8 cellular contexts compared by ENCODE assay signal in the genomic region with DNA sequence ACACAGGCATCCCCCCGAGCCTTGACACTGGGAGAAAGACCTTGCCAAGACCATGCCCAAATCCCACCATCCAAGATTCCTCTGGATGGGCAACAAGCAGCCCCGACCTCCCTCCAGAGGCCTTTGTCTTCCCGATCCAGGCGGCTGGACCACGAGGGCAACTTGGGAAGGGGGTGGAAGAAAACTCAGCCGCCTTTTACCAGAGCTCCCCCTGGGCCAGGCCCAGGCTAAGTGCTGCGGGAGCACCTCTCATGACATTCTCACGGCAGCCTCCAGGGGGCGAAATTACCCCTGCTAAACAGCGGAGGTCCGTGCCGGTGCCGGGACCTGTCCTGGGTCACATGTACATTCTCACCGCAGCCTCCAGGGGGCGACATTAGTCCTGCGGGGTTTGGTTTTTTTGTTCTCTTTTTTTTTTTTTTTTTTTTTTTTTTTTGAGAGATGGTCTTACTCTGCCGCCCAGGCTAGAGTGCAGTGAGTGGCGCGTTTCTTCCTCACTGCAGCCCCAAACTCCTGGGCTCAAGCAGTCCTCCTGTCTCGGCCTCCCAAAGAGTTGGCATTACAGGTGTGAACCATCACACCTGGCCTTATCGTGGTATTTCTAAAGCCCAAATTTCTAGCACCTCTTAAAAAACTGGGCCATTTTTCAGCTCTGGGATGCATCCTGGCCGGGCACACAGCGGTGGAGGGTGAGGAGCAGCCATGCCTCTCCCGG. TPM values are rescaled to one million over a fixed set of nuclear protein-coding genes. Genes with fewer than 3 reads are reported as not detected.
DNase-seq lines count a peak whose midpoint lies in the region; ATAC-seq and TF ChIP-seq lines count a peak whose summit lies in the region.

No MANE protein-coding gene starts in this region.

- no TSS peak for BruUV-seq in mammary epithelial cell (replicated peaks; lab: Mats Ljungman, UMichigan)

- peaks cover 14% of the 10 kb centered on the region for H3K4me1 ChIP-seq in mammary epithelial cell (ENCODE audit: insufficient read depth, low read length)

- H3K27me3 ChIP-seq in mammary epithelial cell (ENCODE audit: insufficient read depth, low read length) = no peaks in the 10 kb centered on the region

- TF ChIP-seq CTCF in AG04449 (IDR thresholded peaks at IDR 0.05; ENCODE audit: insufficient read depth, low read length, missing control alignments) (peak; percentile 88), WI38 (IDR thresholded peaks at IDR 0.05; ENCODE audit: low read depth, low read length) (peak; percentile 98), mammary epithelial cell (conservative IDR thresholded peaks at IDR 0.05 in 1 of 2, IDR thresholded peaks at IDR 0.05 in 1 of 2; ENCODE audit: extremely low read depth in 1 of 2, insufficient read depth in 1 of 2, low read depth in 1 of 2, low read length in 2 of 2) (peak; percentile 96 to 98)

- CTCF ChIA-PET in AG04449 (lab: Yijun Ruan, JAX) (interaction anchor here (0.5 to 10.8 kb wide), 41 partner anchors 13 to 262 kb away, joined by 3 to 231 read pairs (median 4); a partner anchor contains a TSS), mammary epithelial cell (lab: Charles Lee; ENCODE audit: low non-redundant PET) (interaction anchor here (0.5 to 1.5 kb wide), 11 partner anchors 18 to 287 kb away, joined by 3 to 26 read pairs (median 3); a partner anchor contains a TSS)

- H3K4me2 ChIP-seq in mammary epithelial cell (ENCODE audit: insufficient read depth, low read depth, low read length) = no peak overlapping the region

- dilution Hi-C loops in mammary epithelial cell (cut with HindIII; ENCODE audit: low sequenced_read_pairs) = no loop called here

- DNase-seq in AG04449 (ENCODE audit: low read depth, low spot score) (peak; percentile 38), NCI-H2227 (lab: John Stamatoyannopoulos, UW; ENCODE audit: unreplicated experiment) (peak; percentile 89), mammary epithelial cell (peak; percentile 75), inferior parietal cortex (ENCODE audit: extremely low spot score) (peak; percentile 83)
- DNase-seq in stimulated activated CD4-positive, alpha-beta T cell treated with anti-CD3 and anti-CD28 coated beads, Interleukin-1b, Interleukin-23, amount 100 ng/mL, for 1 hour (ENCODE audit: low read depth in 2 of 2) = peak; percentile 91 to 97

- intact Hi-C loops in mammary epithelial cell (cut with micrococcal nuclease) = loop anchor here (1.0 to 2.0 kb wide), 3 partner anchors 18 to 199 kb away; no protein-coding TSS in a partner anchor

- no peak overlapping the region for H3K4me3 ChIP-seq in AG04449 (ENCODE audit: low read depth, low read length)
- H3K4me3 ChIP-seq in WI38 (ENCODE audit: low read depth, low read length) = no peak overlapping the region
- no peak overlapping the region for H3K4me3 ChIP-seq in mammary epithelial cell (replicated peaks in 1 of 3; ENCODE audit: insufficient read depth in 1 of 3, low read depth in 2 of 3, low read length in 3 of 3)

- 12% methylated on average over 7 of the region's 24 CpGs for WGBS in mammary epithelial cell (ENCODE audit: low coverage, missing lambda C conversion rate)

- H4K20me1 ChIP-seq in mammary epithelial cell (ENCODE audit: insufficient read depth, low read length) = no peaks in the 10 kb centered on the region

- H3K9ac ChIP-seq in mammary epithelial cell (ENCODE audit: insufficient read depth, low read length) = no peak overlapping the region

- no peaks in the 10 kb centered on the region for H3K9me3 ChIP-seq in mammary epithelial cell (replicated peaks; ENCODE audit: insufficient read depth, low read length)

- POLR2A ChIA-PET in AG04449 (lab: Yijun Ruan, JAX) = interaction anchor here (0.6 to 1.0 kb wide), 2 partner anchors 48 to 54 kb away, joined by 3 to 5 read pairs; a partner anchor contains a TSS

- ATAC-seq in GM18858 (IDR thresholded peaks at IDR 0.05; ENCODE audit: unreplicated experiment) = peak; percentile 73
- ATAC-seq in HG03108 (IDR thresholded peaks at IDR 0.05; ENCODE audit: unreplicated experiment) = peak; percentile 85

- H3K36me3 ChIP-seq in mammary epithelial cell (ENCODE audit: insufficient read depth, low read length) = peaks cover 3% of the 10 kb centered on the region

- in situ Hi-C loops in mammary epithelial cell (cut with MboI; ENCODE audit: low sequenced_read_pairs in 2 of 2) = no loop called here

- H3K79me2 ChIP-seq in mammary epithelial cell (ENCODE audit: insufficient read depth, low read length) = no peaks in the 10 kb centered on the region

- no peak overlapping the region for H3K27ac ChIP-seq in mammary epithelial cell (ENCODE audit: insufficient read depth, low read depth, low read length)

- no peak overlapping the region for H2AFZ ChIP-seq in mammary epithelial cell (ENCODE audit: low read depth, low read length)

RNA-seq across cellular contexts. Expression of a gene that starts 2.1 kb away (rescaled TPM):
- under 1 TPM; 0.17 to 0.35 TPM for total RNA-seq in mammary epithelial cell
- polyA plus RNA-seq in mammary epithelial cell = not detected
- polyA minus RNA-seq in mammary epithelial cell = 0.31 TPM

RNA-seq across cellular contexts. Expression of a gene that starts 24.5 kb away (rescaled TPM):
- total RNA-seq in mammary epithelial cell = 10 to 100 TPM; 40.0 to 56.7 TPM
- 17.0 TPM for polyA plus RNA-seq in mammary epithelial cell
- polyA minus RNA-seq in mammary epithelial cell = 8.7 TPM

RNA-seq across cellular contexts. Expression of a gene that starts 34.9 kb away (rescaled TPM):
- total RNA-seq in mammary epithelial cell = 10 to 100 TPM; 10.0 to 43.2 TPM
- 9.8 TPM for polyA plus RNA-seq in mammary epithelial cell
- polyA minus RNA-seq in mammary epithelial cell = 7.1 TPM

RNA-seq across cellular contexts. Expression of a gene that starts 45.8 kb away (rescaled TPM):
- total RNA-seq in mammary epithelial cell = 10 to 100 TPM; 32.3 to 81.6 TPM
- polyA plus RNA-seq in mammary epithelial cell = 56.2 TPM
- polyA minus RNA-seq in mammary epithelial cell = 163 TPM

RNA-seq across cellular contexts. Expression of a gene that starts 47.0 kb away (rescaled TPM):
- not detected for total RNA-seq in mammary epithelial cell
- not detected for polyA plus RNA-seq in mammary epithelial cell
- not detected for polyA minus RNA-seq in mammary epithelial cell

Comparison
In these comparisons a context has a peak if more than half of its experiments do, and no peak if none do; other contexts are left out.
1. DNase-seq: peak in every context shown above with its lines; median percentile 94 in stimulated activated CD4-positive, alpha-beta T cell treated with anti-CD3 and anti-CD28 coated beads, Interleukin-1b, Interleukin-23, amount 100 ng/mL, for 1 hour; 89 in NCI-H2227; 83 in inferior parietal cortex; 75 in mammary epithelial cell; 38 in AG04449.